10 cellular contexts compared by ENCODE assay signal in genomic region chr1:12168451-12169160, GRCh38. TPM values are rescaled to one million over a fixed set of nuclear protein-coding genes. Genes with fewer than 3 reads are reported as not detected.
A peak's percentile ranks its signal among the peaks of the same experiment; 100 is the strongest.
DNase-seq lines count a peak whose midpoint lies in the region; ATAC-seq, FAIRE-seq and TF ChIP-seq lines count a peak whose summit lies in the region.
"Had no signal": no experiment of that assay in that cellular context is flagged by ENCODE, and none has a peak within 500 bp of the region (broad histone marks: within the 10 kb centered on the region; RNA-seq: fewer than 3 reads in every experiment).

No MANE protein-coding gene starts in this region.

- H3K9me3 ChIP-seq in left ventricle myocardium inferior (replicated peaks), result no peaks in the 10 kb centered on the region
- H3K9me3 ChIP-seq in skeletal muscle tissue (ENCODE audit: control insufficient read depth in 3 of 3, low read length in 3 of 3), result no peaks in the 10 kb centered on the region

- H3K27me3 ChIP-seq in left ventricle myocardium inferior (ENCODE audit: low read depth), result peaks cover 15% of the 10 kb centered on the region
- no peaks in the 10 kb centered on the region for H3K27me3 ChIP-seq in skeletal muscle tissue (ENCODE audit: control insufficient read depth in 3 of 3, insufficient read depth in 3 of 3, low read length in 3 of 3)

- peaks cover 73% of the 10 kb centered on the region for H3K36me3 Mint-ChIP-seq in activated T-helper 17 cell treated with anti-CD3 and anti-CD28 coated beads, Interleukin-2, amount 50 U/mL, for 72 hours (ENCODE audit: low read depth)

- TF ChIP-seq CTCF in left ventricle myocardium inferior (IDR thresholded peaks at IDR 0.05; ENCODE audit: borderline replicate concordance) (no peak), GM10266 (IDR thresholded peaks at IDR 0.05; ENCODE audit: control insufficient read depth, insufficient read depth, low read depth, missing control alignments) (no peak)

- H3K27ac ChIP-seq in left ventricle myocardium inferior (replicated peaks) (peak overlapping the region; percentile 92), skeletal muscle tissue (ENCODE audit: low read depth, low read length) (peak overlapping the region; percentile 83)

- intact Hi-C loops in left ventricle myocardium inferior (cut with micrococcal nuclease), result no loop called here

- no peak for DNase-seq in GM12891 (ENCODE audit: insufficient read length, low spot score)
- no peak for DNase-seq in left ventricle myocardium inferior
- no peak for DNase-seq in GM10266 (ENCODE audit: extremely low spot score)
- DNase-seq in stimulated activated CD8-positive, alpha-beta memory T cell treated with anti-CD3 and anti-CD28 coated beads, Interleukin-4, amount 100 ng/mL, for 48 hours, result no peak
- no peak for DNase-seq in A172 (ENCODE audit: low spot score)
- DNase-seq: activated CD4-positive, CD25-positive, alpha-beta regulatory T cell; NCI-H510A treated with DMSO at 0.1 percent for 48 hours had no signal

- peaks cover 73% of the 10 kb centered on the region for H3K4me1 ChIP-seq in left ventricle myocardium inferior
- H3K4me1 ChIP-seq in skeletal muscle tissue (ENCODE audit: control insufficient read depth in 3 of 3, insufficient read depth in 3 of 3, low read length in 3 of 3), result peaks cover 30 to 65% (median 51%) of the 10 kb centered on the region in 3 donors

- H3K27me3 Mint-ChIP-seq in activated T-helper 17 cell treated with anti-CD3 and anti-CD28 coated beads, Interleukin-2, amount 50 U/mL, for 72 hours, result no peaks in the 10 kb centered on the region

- no peaks in the 10 kb centered on the region for H3K36me3 ChIP-seq in left ventricle myocardium inferior
- no peaks in the 10 kb centered on the region for H3K36me3 ChIP-seq in skeletal muscle tissue (ENCODE audit: control insufficient read depth in 3 of 3, insufficient read depth in 3 of 3, low read length in 3 of 3)

- FAIRE-seq in GM12891 (lab: Jason Lieb, UNC), result peak; percentile 64

- peak overlapping the region; percentile 95 for H3K27ac Mint-ChIP-seq in activated T-helper 17 cell treated with anti-CD3 and anti-CD28 coated beads, Interleukin-2, amount 50 U/mL, for 72 hours

- H3K4me1 Mint-ChIP-seq in activated T-helper 17 cell treated with anti-CD3 and anti-CD28 coated beads, Interleukin-2, amount 50 U/mL, for 72 hours, result peaks cover 28% of the 10 kb centered on the region

- peaks cover 5% of the 10 kb centered on the region for H3K9me3 Mint-ChIP-seq in activated T-helper 17 cell treated with anti-CD3 and anti-CD28 coated beads, Interleukin-2, amount 50 U/mL, for 72 hours

- peak overlapping the region; percentile 94 for H3K4me3 ChIP-seq in left ventricle myocardium inferior
- peak overlapping the region; percentile 75 to 76 (median 75) for H3K4me3 ChIP-seq in skeletal muscle tissue (ENCODE audit: low read length in 3 of 3)

- H3K4me3 Mint-ChIP-seq in activated T-helper 17 cell treated with anti-CD3 and anti-CD28 coated beads, Interleukin-2, amount 50 U/mL, for 72 hours, result peak overlapping the region; percentile 95

- TF ChIP-seq POLR2A in GM12891 (IDR thresholded peaks at IDR 0.05; ENCODE audit: low read depth, low read length), result no peak

- no peak for ATAC-seq in activated T-helper 17 cell treated with anti-CD3 and anti-CD28 coated beads, Interleukin-2, amount 50 U/mL, for 72 hours (replicated peaks)
- no peak for ATAC-seq in GM21717 (IDR thresholded peaks at IDR 0.05; ENCODE audit: unreplicated experiment)

- H3K9ac ChIP-seq in skeletal muscle tissue (ENCODE audit: low read depth in 1 of 3, low read length in 3 of 3), result peak overlapping the region; percentile 51 to 84 (median 83)

TF ChIP-seq in GM12891, 5 proteins besides CTCF, POLR2A, EP300 and RAD21:
- no peak for TF ChIP-seq TAF1 (IDR thresholded peaks at IDR 0.05; ENCODE audit: low read depth, low read length)
- TF ChIP-seq POU2F2 (IDR thresholded peaks at IDR 0.05; ENCODE audit: low read depth, low read length), result no peak
- no peak for TF ChIP-seq SPI1 (IDR thresholded peaks at IDR 0.05; ENCODE audit: low read depth, low read length)

RNA-seq across cellular contexts. Expression of gene TNFRSF1B, which starts 1.8 kb away (rescaled TPM):
- polyA plus RNA-seq in GM12891 (2012; ENCODE audit: low read depth, missing spikeins), result 27.3 TPM
- 100 to 1,000 TPM; 291 to 379 TPM for total RNA-seq in activated T-helper 17 cell treated with anti-CD3 and anti-CD28 coated beads, Interleukin-2, amount 50 U/mL, for 72 hours
- total RNA-seq in left ventricle myocardium inferior (16.2 TPM), skeletal muscle tissue (9.9 TPM)
- not detected in 2 replicates for total RNA-seq in A172 (2014; rRNA removed; shearing (Covaris generic))

Comparison
In these comparisons a context has a peak if more than half of its experiments do, and no peak if none do; other contexts are left out.
1. RNA of gene TNFRSF1B, which starts 1.8 kb away (total RNA-seq): 291 to 379 TPM in activated T-helper 17 cell treated with anti-CD3 and anti-CD28 coated beads, Interleukin-2, amount 50 U/mL, for 72 hours; 16.2 TPM in left ventricle myocardium inferior (single experiment), 9.9 TPM in skeletal muscle tissue (single experiment) and not detected in A172; every median in the first group is over 10 times any median in the second.